Comparison of ENCODE assay signal across 17 cellular contexts in genomic region chr1:246680696-246681127, GRCh38. TPM values are rescaled to one million over a fixed set of nuclear protein-coding genes. Genes with fewer than 3 reads are reported as not detected.
A peak's percentile ranks its signal among the peaks of the same experiment; 100 is the strongest.
DNase-seq lines count a peak whose midpoint lies in the region; TF ChIP-seq lines count a peak whose summit lies in the region.
"Had no signal": no experiment of that assay in that cellular context is flagged by ENCODE, and none has a peak within 500 bp of the region (broad histone marks: within the 10 kb centered on the region; RNA-seq: fewer than 3 reads in every experiment).

No MANE protein-coding gene starts in this region.

- no peaks in the 10 kb centered on the region for H3K27me3 ChIP-seq in right atrium auricular region
- H3K27me3 ChIP-seq in brain microvascular endothelial cell (replicated peaks): no peaks in the 10 kb centered on the region
- H3K27me3 ChIP-seq: cardiac muscle cell, vagina had no signal

- H3K36me3 ChIP-seq in right atrium auricular region (no peaks in the 10 kb centered on the region), brain microvascular endothelial cell (replicated peaks) (no peaks in the 10 kb centered on the region)
- H3K36me3 ChIP-seq: cardiac muscle cell, vagina had no signal

- in situ Hi-C loops in G401 (cut with HindIII; ENCODE audit: low sequenced_read_pairs) (no loop called here), brain microvascular endothelial cell (cut with HindIII; ENCODE audit: low pct_ligation_motif_present, low sequenced_read_pairs) (no loop called here)

- H3K4me3 ChIP-seq in right atrium auricular region: no peak overlapping the region
- no peak overlapping the region for H3K4me3 ChIP-seq in skeletal muscle cell (ENCODE audit: low read depth, low read length)
- no peak overlapping the region for H3K4me3 ChIP-seq in brain microvascular endothelial cell (ENCODE audit: low read depth, low read length)
- H3K4me3 ChIP-seq: cardiac muscle cell, skin epidermis, vagina had no signal

- peak overlapping the region; percentile 58 for H3K27ac ChIP-seq in angular gyrus (ENCODE audit: low read depth, low read length)
- H3K27ac ChIP-seq in right atrium auricular region: peak overlapping the region; percentile 23 to 25
- no peak overlapping the region for H3K27ac ChIP-seq in brain microvascular endothelial cell
- H3K27ac ChIP-seq: cardiac muscle cell, skin epidermis had no signal

- no peaks in the 10 kb centered on the region for H3K9me3 ChIP-seq in right atrium auricular region
- H3K9me3 ChIP-seq: vagina had no signal

- DNase-seq in G401 (ENCODE audit: low spot score) (peak; percentile 95), right atrium auricular region (ENCODE audit: low spot score) (no peak), skeletal muscle cell (ENCODE audit: low read depth) (peak; percentile 31), DMS79 treated with DMSO at 0.1 percent for 48 hours (lab: John Stamatoyannopoulos, UW) (no peak), NCI-H1436 (lab: John Stamatoyannopoulos, UW) (no peak), brain microvascular endothelial cell (no peak)
- no peak for DNase-seq in activated CD4-positive, CD25-positive, alpha-beta regulatory T cell treated with anti-CD3 and anti-CD28 coated beads, Interleukin-2, amount 50 U/mL, for 72 hours
- DNase-seq: activated CD4-positive, alpha-beta T cell treated with anti-CD3 and anti-CD28 coated beads for 4 hours; activated naive CD8-positive, alpha-beta T cell treated with anti-CD3 and anti-CD28 coated beads for 36 hours; H7; NCI-H2171; SHP77 treated with DMSO at 0.1 percent for 48 hours; stimulated activated naive CD4-positive, alpha-beta T cell treated with Interleukin-2 at 50 U/mL for 16 hours had no signal

- peaks cover 0 to 36% of the 10 kb centered on the region in 2 donors for H3K4me1 ChIP-seq in right atrium auricular region

- TF ChIP-seq CTCF in right atrium auricular region (IDR thresholded peaks at IDR 0.05) (no peak), brain microvascular endothelial cell (IDR thresholded peaks at IDR 0.05; ENCODE audit: low read depth, low read length, missing control alignments) (no peak)

RNA-seq across cellular contexts. Expression of gene SCCPDH, which starts 43.5 kb away (rescaled TPM):
- 66.9 and 69.1 TPM in 2 replicates for total RNA-seq in G401 (2014; rRNA removed; shearing (Covaris generic))
- total RNA-seq in right atrium auricular region: 10 to 100 TPM; 21.4 to 23.1 TPM

Comparison
In these comparisons a context has a peak if more than half of its experiments do, and no peak if none do; other contexts are left out.
1. DNase-seq: peak in G401 (single experiment) and skeletal muscle cell (single experiment); none in right atrium auricular region (single experiment), DMS79 treated with DMSO at 0.1 percent for 48 hours (single experiment), NCI-H1436 (single experiment), brain microvascular endothelial cell (single experiment) and activated CD4-positive, CD25-positive, alpha-beta regulatory T cell treated with anti-CD3 and anti-CD28 coated beads, Interleukin-2, amount 50 U/mL, for 72 hours (single experiment).